In the genomic region with DNA sequence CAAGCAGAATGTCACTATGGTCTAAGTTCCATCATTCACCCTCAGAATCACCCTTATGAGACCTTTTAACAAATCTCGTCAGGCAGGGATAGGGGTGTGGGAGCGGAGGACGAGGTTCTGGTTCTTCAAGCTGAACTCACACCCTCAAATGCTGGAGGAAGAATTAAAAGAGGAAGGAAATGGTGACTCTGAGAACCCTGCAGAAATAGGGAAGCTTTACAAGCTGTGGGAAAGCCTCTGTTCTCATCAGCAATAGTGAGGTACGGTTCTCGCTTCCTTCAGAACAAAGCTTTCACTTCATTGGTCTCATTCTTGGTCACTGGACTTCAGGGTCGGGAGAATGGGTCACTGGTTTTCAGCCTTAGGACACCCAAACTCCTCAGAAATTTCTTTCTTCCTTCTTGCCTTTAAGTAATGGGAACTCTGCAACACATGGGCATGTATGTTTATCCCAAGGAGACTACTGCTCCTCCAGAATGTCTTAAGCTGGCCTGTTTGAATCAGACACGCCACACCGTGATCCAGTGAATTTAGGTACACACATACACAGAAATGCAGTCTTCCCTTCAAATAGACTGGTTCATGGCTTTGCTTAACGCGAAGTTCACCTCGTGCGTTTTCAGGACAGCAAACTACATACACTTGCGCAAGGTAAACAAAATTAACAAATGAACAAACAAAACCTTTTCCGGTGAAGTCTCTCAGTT, we compare ENCODE assay signal across 8 cellular contexts.
DNase-seq lines count a peak whose midpoint lies in the region; ATAC-seq lines count a peak whose summit lies in the region.

No MANE protein-coding gene starts in this region.

- CTCF ChIA-PET in activated CD8-positive, alpha-beta memory T cell treated with anti-CD3 and anti-CD28 coated beads, Interleukin-2, amount 10 ng/mL, durations not matched to agents 7 days and 5 days (lab: Charles Lee) = no interaction called here

- peaks cover 70% of the 10 kb centered on the region for H3K36me3 Mint-ChIP-seq in activated CD8-positive, alpha-beta memory T cell treated with anti-CD3 and anti-CD28 coated beads, Interleukin-2, amount 10 ng/mL, durations not matched to agents 7 days and 5 days
- H3K36me3 Mint-ChIP-seq in activated naive CD8-positive, alpha-beta T cell treated with anti-CD3 and anti-CD28 coated beads for 36 hours = peaks cover 75% of the 10 kb centered on the region
- H3K36me3 Mint-ChIP-seq in stimulated activated memory B cell treated with anti-CD40 and anti-IgM and Interleukin-4, amounts not matched to agents 10 μg/mL and 1 μg/mL and 100 μg/mL, for 72 hours = peaks cover 75% of the 10 kb centered on the region

- peak; percentile 52 for DNase-seq in activated CD8-positive, alpha-beta memory T cell treated with anti-CD3 and anti-CD28 coated beads, Interleukin-2, amount 50 U/mL, for 48 hours
- no peak for DNase-seq in activated CD8-positive, alpha-beta memory T cell treated with anti-CD3 and anti-CD28 coated beads, Interleukin-2, amount 10 ng/mL, durations not matched to agents 7 days and 5 days
- DNase-seq in activated naive CD8-positive, alpha-beta T cell treated with anti-CD3 and anti-CD28 coated beads for 36 hours = no peak
- no peak for DNase-seq in NCI-H446 (lab: John Stamatoyannopoulos, UW)
- DNase-seq in COR-L47 (lab: John Stamatoyannopoulos, UW) = no peak
- DNase-seq in epidermal melanocyte (ENCODE audit: insufficient read length, low spot score) = no peak

- no peaks in the 10 kb centered on the region for H3K27me3 Mint-ChIP-seq in activated CD8-positive, alpha-beta memory T cell treated with anti-CD3 and anti-CD28 coated beads, Interleukin-2, amount 10 ng/mL, durations not matched to agents 7 days and 5 days
- H3K27me3 Mint-ChIP-seq in activated naive CD8-positive, alpha-beta T cell treated with anti-CD3 and anti-CD28 coated beads for 36 hours = no peaks in the 10 kb centered on the region
- H3K27me3 Mint-ChIP-seq in stimulated activated memory B cell treated with anti-CD40 and anti-IgM and Interleukin-4, amounts not matched to agents 10 μg/mL and 1 μg/mL and 100 μg/mL, for 72 hours = no peaks in the 10 kb centered on the region

- H3K27ac Mint-ChIP-seq in activated CD8-positive, alpha-beta memory T cell treated with anti-CD3 and anti-CD28 coated beads, Interleukin-2, amount 10 ng/mL, durations not matched to agents 7 days and 5 days = no peak overlapping the region
- peak overlapping the region; percentile 23 for H3K27ac Mint-ChIP-seq in activated naive CD8-positive, alpha-beta T cell treated with anti-CD3 and anti-CD28 coated beads for 36 hours
- peak overlapping the region; percentile 93 for H3K27ac Mint-ChIP-seq in stimulated activated memory B cell treated with anti-CD40 and anti-IgM and Interleukin-4, amounts not matched to agents 10 μg/mL and 1 μg/mL and 100 μg/mL, for 72 hours

- H3K4me1 Mint-ChIP-seq in activated CD8-positive, alpha-beta memory T cell treated with anti-CD3 and anti-CD28 coated beads, Interleukin-2, amount 10 ng/mL, durations not matched to agents 7 days and 5 days = peaks cover 16% of the 10 kb centered on the region
- peaks cover 48% of the 10 kb centered on the region for H3K4me1 Mint-ChIP-seq in activated naive CD8-positive, alpha-beta T cell treated with anti-CD3 and anti-CD28 coated beads for 36 hours
- peaks cover 29% of the 10 kb centered on the region for H3K4me1 Mint-ChIP-seq in stimulated activated memory B cell treated with anti-CD40 and anti-IgM and Interleukin-4, amounts not matched to agents 10 μg/mL and 1 μg/mL and 100 μg/mL, for 72 hours

- no peak overlapping the region for H3K4me3 Mint-ChIP-seq in activated CD8-positive, alpha-beta memory T cell treated with anti-CD3 and anti-CD28 coated beads, Interleukin-2, amount 10 ng/mL, durations not matched to agents 7 days and 5 days
- H3K4me3 Mint-ChIP-seq in activated naive CD8-positive, alpha-beta T cell treated with anti-CD3 and anti-CD28 coated beads for 36 hours = no peak overlapping the region
- peak overlapping the region; percentile 16 for H3K4me3 Mint-ChIP-seq in stimulated activated memory B cell treated with anti-CD40 and anti-IgM and Interleukin-4, amounts not matched to agents 10 μg/mL and 1 μg/mL and 100 μg/mL, for 72 hours

- peaks cover 2% of the 10 kb centered on the region for H3K9me3 Mint-ChIP-seq in activated CD8-positive, alpha-beta memory T cell treated with anti-CD3 and anti-CD28 coated beads, Interleukin-2, amount 10 ng/mL, durations not matched to agents 7 days and 5 days (ENCODE audit: low read depth)
- H3K9me3 Mint-ChIP-seq in activated naive CD8-positive, alpha-beta T cell treated with anti-CD3 and anti-CD28 coated beads for 36 hours = peaks cover 24% of the 10 kb centered on the region
- H3K9me3 Mint-ChIP-seq in stimulated activated memory B cell treated with anti-CD40 and anti-IgM and Interleukin-4, amounts not matched to agents 10 μg/mL and 1 μg/mL and 100 μg/mL, for 72 hours = peaks cover 10% of the 10 kb centered on the region

- no peak for ATAC-seq in activated CD8-positive, alpha-beta memory T cell treated with anti-CD3 and anti-CD28 coated beads, Interleukin-2, amount 10 ng/mL, durations not matched to agents 7 days and 5 days
- peak; percentile 49 for ATAC-seq in HG03196 (IDR thresholded peaks at IDR 0.05; ENCODE audit: unreplicated experiment)
- ATAC-seq in stimulated activated memory B cell treated with anti-CD40 and anti-IgM and Interleukin-4, amounts not matched to agents 10 μg/mL and 1 μg/mL and 100 μg/mL, for 72 hours = peak; percentile 91
